13 cellular contexts compared by ENCODE assay signal in the genomic region with DNA sequence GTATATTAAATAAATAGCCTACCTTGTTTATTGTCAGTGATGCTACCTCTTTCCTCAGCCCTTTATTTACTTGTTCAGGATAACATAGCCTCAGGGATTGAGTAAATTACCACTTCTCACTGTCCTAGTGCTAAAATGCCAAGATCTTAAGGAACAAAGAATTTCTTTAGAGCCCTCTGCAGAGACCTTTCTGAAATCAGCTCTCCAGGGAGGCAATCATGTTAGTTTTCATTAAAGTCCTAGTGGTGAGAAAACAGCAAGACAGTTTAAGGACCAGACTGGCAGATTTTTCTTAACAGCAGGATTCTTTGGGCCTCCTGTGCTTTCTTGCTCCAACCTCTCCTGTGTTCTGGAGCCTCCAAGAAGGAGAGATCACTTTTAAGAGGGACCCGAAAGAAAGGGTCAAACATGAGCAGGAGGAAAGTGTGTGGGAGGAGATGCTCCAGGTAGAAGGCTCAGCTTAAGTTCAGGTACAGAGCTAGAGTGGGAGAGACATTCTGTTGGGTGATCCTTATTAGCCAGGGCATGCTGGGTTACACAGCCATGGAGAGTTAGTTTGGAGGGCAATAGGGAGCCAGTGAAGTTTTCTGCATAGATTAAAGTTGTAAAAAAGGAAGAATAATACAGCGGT. TPM values are rescaled to one million over a fixed set of nuclear protein-coding genes. Genes with fewer than 3 reads are reported as not detected.
A peak's percentile ranks its signal among the peaks of the same experiment; 100 is the strongest.
DNase-seq lines count a peak whose midpoint lies in the region; FAIRE-seq and TF ChIP-seq lines count a peak whose summit lies in the region.
"Had no signal": no experiment of that assay in that cellular context is flagged by ENCODE, and none has a peak within 500 bp of the region (broad histone marks: within the 10 kb centered on the region; RNA-seq: fewer than 3 reads in every experiment).

No MANE protein-coding gene starts in this region.

- no peak for TF ChIP-seq EP300 in sigmoid colon (IDR thresholded peaks at IDR 0.05)

- POLR2A ChIA-PET in activated CD4-positive, alpha-beta T cell treated with anti-CD3 and anti-CD28 coated beads, Interleukin-2, amount 10 ng/mL, durations not matched to agents 7 days and 5 days (lab: Charles Lee), result no interaction called here

- H3K27me3 ChIP-seq in sigmoid colon, result no peaks in the 10 kb centered on the region
- H3K27me3 ChIP-seq: BLaER1 had no signal

- no peak overlapping the region for H3K27ac Mint-ChIP-seq in activated CD4-positive, alpha-beta T cell treated with anti-CD3 and anti-CD28 coated beads, Interleukin-2, amount 10 ng/mL, durations not matched to agents 7 days and 5 days
- H3K27ac Mint-ChIP-seq: IgD-negative memory B cell had no signal

- H3K9me3 Mint-ChIP-seq in activated CD4-positive, alpha-beta T cell treated with anti-CD3 and anti-CD28 coated beads, Interleukin-2, amount 10 ng/mL, durations not matched to agents 7 days and 5 days, result no peaks in the 10 kb centered on the region

- H3K4me1 ChIP-seq in sigmoid colon, result peaks cover 0 to 43% (median 18%) of the 10 kb centered on the region in 4 donors
- H3K4me1 ChIP-seq: BLaER1 had no signal

- no peak for DNase-seq in activated CD4-positive, alpha-beta T cell treated with anti-CD3 and anti-CD28 coated beads, Interleukin-2, amount 10 ng/mL, durations not matched to agents 7 days and 5 days
- DNase-seq in activated CD4-positive, alpha-beta T cell treated with anti-CD3 and anti-CD28 coated beads for 1 hour, result no peak
- DNase-seq in RCC 7860 (ENCODE audit: low spot score), result peak; percentile 51
- peak; percentile 14 for DNase-seq in fibroblast of mammary gland (ENCODE audit: low read depth)
- no peak for DNase-seq in sigmoid colon
- no peak for DNase-seq in NCI-H2029 treated with DMSO at 0.1 percent for 48 hours (lab: John Stamatoyannopoulos, UW)
- no peak for DNase-seq in NCI-H2227 (lab: John Stamatoyannopoulos, UW; ENCODE audit: unreplicated experiment)
- no peak for DNase-seq in stimulated activated CD4-positive, alpha-beta T cell treated with anti-CD3 and anti-CD28 coated beads, Interleukin-12 subunit alpha, Interleukin-12 subunit beta, amount 100 ng/mL, for 4 hours
- DNase-seq: activated CD4-positive, alpha-beta T cell treated with anti-CD3 and anti-CD28 coated beads, Interleukin-2, amount 50 U/mL, for 1 hour; lower lobe of right lung; stimulated activated CD4-positive, alpha-beta T cell treated with anti-CD3 and anti-CD28 coated beads, Interleukin-2, amount 100 ng/mL, for 24 hours had no signal

- H3K4me1 Mint-ChIP-seq in activated CD4-positive, alpha-beta T cell treated with anti-CD3 and anti-CD28 coated beads, Interleukin-2, amount 10 ng/mL, durations not matched to agents 7 days and 5 days, result peaks cover 6% of the 10 kb centered on the region

- CTCF ChIA-PET in activated CD4-positive, alpha-beta T cell treated with anti-CD3 and anti-CD28 coated beads, Interleukin-2, amount 10 ng/mL, durations not matched to agents 7 days and 5 days (lab: Charles Lee), result no interaction called here

- FAIRE-seq in RCC 7860 (lab: Jason Lieb, UNC), result no peak

- no peaks in the 10 kb centered on the region for H3K9me3 ChIP-seq in sigmoid colon
- H3K9me3 ChIP-seq: lower lobe of right lung had no signal

- no peaks in the 10 kb centered on the region for H3K36me3 ChIP-seq in sigmoid colon
- H3K36me3 ChIP-seq: BLaER1, lower lobe of right lung had no signal

- TF ChIP-seq POLR2A in sigmoid colon (IDR thresholded peaks at IDR 0.05), result no peak

- peaks cover 55% of the 10 kb centered on the region for H3K27me3 Mint-ChIP-seq in activated CD4-positive, alpha-beta T cell treated with anti-CD3 and anti-CD28 coated beads, Interleukin-2, amount 10 ng/mL, durations not matched to agents 7 days and 5 days

- peak overlapping the region; percentile 18 for H3K4me3 Mint-ChIP-seq in activated CD4-positive, alpha-beta T cell treated with anti-CD3 and anti-CD28 coated beads, Interleukin-2, amount 10 ng/mL, durations not matched to agents 7 days and 5 days

- peak overlapping the region; percentile 27 to 74 (median 59) for H3K27ac ChIP-seq in sigmoid colon
- H3K27ac ChIP-seq: BLaER1, lower lobe of right lung had no signal

- H3K4me3 ChIP-seq in fibroblast of mammary gland (ENCODE audit: control insufficient read depth, low read depth, low read length) (no peak overlapping the region), sigmoid colon (no peak overlapping the region)
- H3K4me3 ChIP-seq: BLaER1 had no signal

- WGBS in sigmoid colon, 2 donors, result 55 to 78% methylated on average over 2 of the region's 2 CpGs

- intact Hi-C loops in sigmoid colon (cut with DNase I), result no loop called here

- no peaks in the 10 kb centered on the region for H3K36me3 Mint-ChIP-seq in activated CD4-positive, alpha-beta T cell treated with anti-CD3 and anti-CD28 coated beads, Interleukin-2, amount 10 ng/mL, durations not matched to agents 7 days and 5 days (ENCODE audit: low read depth)

- TF ChIP-seq CTCF in fibroblast of mammary gland (conservative IDR thresholded peaks at IDR 0.05; ENCODE audit: control insufficient read depth, insufficient read depth, low read depth, low read length) (peak; percentile 24), sigmoid colon (IDR thresholded peaks at IDR 0.05) (no peak)

RNA-seq across cellular contexts. Expression of gene PLCE1, which starts 1.2 kb away (rescaled TPM):
- under 1 TPM; 0.02 to 0.04 TPM for total RNA-seq in activated CD4-positive, alpha-beta T cell treated with anti-CD3 and anti-CD28 coated beads, Interleukin-2, amount 10 ng/mL, durations not matched to agents 7 days and 5 days
- total RNA-seq in sigmoid colon, result 1 to 10 TPM; 6.9 to 9.7 (median 8.7) TPM
- 10 to 100 TPM in 1 of 3 donors, 1 to 10 TPM in 2; 6.0 to 12.4 (median 8.1) TPM for polyA plus RNA-seq in sigmoid colon

Comparison
In these comparisons a context has a peak if more than half of its experiments do, and no peak if none do; other contexts are left out.
1. DNase-seq: peak in RCC 7860 (single experiment) and fibroblast of mammary gland (single experiment); none in activated CD4-positive, alpha-beta T cell treated with anti-CD3 and anti-CD28 coated beads, Interleukin-2, amount 10 ng/mL, durations not matched to agents 7 days and 5 days (single experiment), activated CD4-positive, alpha-beta T cell treated with anti-CD3 and anti-CD28 coated beads for 1 hour (single experiment), sigmoid colon (single experiment), NCI-H2029 treated with DMSO at 0.1 percent for 48 hours (single experiment), NCI-H2227 (single experiment) and stimulated activated CD4-positive, alpha-beta T cell treated with anti-CD3 and anti-CD28 coated beads, Interleukin-12 subunit alpha, Interleukin-12 subunit beta, amount 100 ng/mL, for 4 hours (single experiment).
2. RNA of gene PLCE1, which starts 1.2 kb away (total RNA-seq): 6.9 to 9.7 TPM in sigmoid colon; 0.02 to 0.04 TPM in activated CD4-positive, alpha-beta T cell treated with anti-CD3 and anti-CD28 coated beads, Interleukin-2, amount 10 ng/mL, durations not matched to agents 7 days and 5 days; every median in the first group is over 4 times any median in the second.